Comparison of ENCODE assay signal across 16 cellular contexts in the genomic region with DNA sequence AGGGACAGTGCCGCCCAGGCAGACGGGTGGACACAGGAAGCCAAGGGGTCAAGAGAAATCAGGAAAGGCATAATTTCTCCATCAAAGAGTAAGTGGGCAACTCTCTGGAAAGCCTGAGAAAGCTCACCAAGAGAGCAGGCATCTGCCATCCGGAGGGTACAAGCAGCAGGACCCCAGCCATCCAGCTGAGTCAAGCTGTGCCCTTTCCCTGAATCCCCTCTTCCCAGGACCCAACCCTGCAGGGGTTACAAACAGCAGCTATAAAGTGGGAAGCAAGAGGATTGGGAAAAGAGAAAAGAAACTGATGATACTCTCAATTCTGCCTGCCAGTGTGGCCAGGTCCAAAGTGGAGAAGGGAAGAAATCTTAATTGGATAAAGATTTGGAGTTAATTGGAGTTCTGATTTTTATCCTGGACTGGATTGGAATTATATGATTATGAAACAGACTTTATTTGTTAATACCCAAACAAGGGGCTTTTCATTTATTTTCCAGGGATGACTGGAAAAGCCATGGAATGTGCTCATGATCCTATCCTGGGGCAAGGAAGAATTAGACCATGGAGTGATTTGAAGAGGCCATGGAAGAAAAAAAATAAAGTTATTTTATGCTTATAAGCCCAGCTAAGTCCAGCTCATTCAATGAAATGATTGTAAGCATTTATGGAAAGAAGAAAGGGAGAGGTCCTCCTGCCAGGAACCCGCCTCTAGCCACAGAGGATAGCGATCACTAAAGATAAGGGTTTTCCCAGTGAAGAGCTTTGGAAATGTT. TPM values are rescaled to one million over a fixed set of nuclear protein-coding genes. Genes with fewer than 3 reads are reported as not detected.
DNase-seq lines count a peak whose midpoint lies in the region; ATAC-seq and TF ChIP-seq lines count a peak whose summit lies in the region.
"Had no signal": no experiment of that assay in that cellular context is flagged by ENCODE, and none has a peak within 500 bp of the region (broad histone marks: within the 10 kb centered on the region; RNA-seq: fewer than 3 reads in every experiment).

No MANE protein-coding gene starts in this region.

- TF ChIP-seq CTCF in breast epithelium (IDR thresholded peaks at IDR 0.05) (no peak), MCF 10A (IDR thresholded peaks at IDR 0.05; ENCODE audit: unreplicated experiment) (no peak), neural progenitor cell (IDR thresholded peaks at IDR 0.05) (no peak), GM13977 (IDR thresholded peaks at IDR 0.05; ENCODE audit: extremely low read depth, insufficient read depth, missing control alignments) (no peak)

- ATAC-seq in GM19328 (IDR thresholded peaks at IDR 0.05; ENCODE audit: unreplicated experiment): no peak

- H3K36me3 ChIP-seq in breast epithelium: no peaks in the 10 kb centered on the region
- no peaks in the 10 kb centered on the region for H3K36me3 ChIP-seq in neural progenitor cell
- H3K36me3 ChIP-seq: BLaER1 had no signal

- CTCF ChIA-PET in MCF 10A (lab: Yijun Ruan, JAX): interaction anchor here (0.7 to 0.8 kb wide), 2 partner anchors 9 to 103 kb away, joined by 3 read pairs; no protein-coding TSS in a partner anchor

- no peaks in the 10 kb centered on the region for H3K9me3 ChIP-seq in breast epithelium
- H3K9me3 ChIP-seq in neural progenitor cell (ENCODE audit: low read depth): no peaks in the 10 kb centered on the region

- TF ChIP-seq POLR2A in breast epithelium (IDR thresholded peaks at IDR 0.05): no peak

- no peaks in the 10 kb centered on the region for H3K36me3 Mint-ChIP-seq in MCF 10A (ENCODE audit: insufficient read depth, unreplicated experiment)
- no peaks in the 10 kb centered on the region for H3K36me3 Mint-ChIP-seq in neural progenitor cell
- H3K36me3 Mint-ChIP-seq: CD14-positive monocyte had no signal

- intact Hi-C loops in breast epithelium (cut with DNase I; ENCODE audit: low total_unique reads): no loop called here
- intact Hi-C loops in MCF 10A (cut with micrococcal nuclease): no loop called here

- H3K27ac ChIP-seq in breast epithelium (peak overlapping the region; percentile 11 to 70), neural progenitor cell (no peak overlapping the region)
- H3K27ac ChIP-seq: BLaER1, HL-60 had no signal

- H3K4me2 ChIP-seq in neural progenitor cell: no peak overlapping the region
- H3K4me2 ChIP-seq: BLaER1 had no signal

- H3K4me3 Mint-ChIP-seq in MCF 10A (ENCODE audit: unreplicated experiment) (no peak overlapping the region), neural progenitor cell (no peak overlapping the region)
- H3K4me3 Mint-ChIP-seq: CD14-positive monocyte; CD4-positive, alpha-beta memory T cell; H9 had no signal

- in situ Hi-C loops in SK-MEL-5 (cut with HindIII; ENCODE audit: low pct_unique_long_range_greater_than_20kb, low sequenced_read_pairs): no loop called here
- in situ Hi-C loops in GM13977 (cut with MboI; ENCODE audit: low pct_unique_long_range_greater_than_20kb, low sequenced_read_pairs, unreplicated experiment): no loop called here

- H3K79me2 ChIP-seq in neural progenitor cell (ENCODE audit: low read depth): no peaks in the 10 kb centered on the region

- H3K27me3 ChIP-seq in breast epithelium: no peaks in the 10 kb centered on the region
- no peaks in the 10 kb centered on the region for H3K27me3 ChIP-seq in neural progenitor cell
- H3K27me3 ChIP-seq: BLaER1 had no signal

- H4K20me1 ChIP-seq in neural progenitor cell (ENCODE audit: low read depth): no peaks in the 10 kb centered on the region
- H4K20me1 ChIP-seq: BLaER1 had no signal

- no peak overlapping the region for H3K9ac ChIP-seq in neural progenitor cell
- H3K9ac ChIP-seq: BLaER1 had no signal

- POLR2A ChIA-PET in MCF 10A (lab: Yijun Ruan, JAX): no interaction called here

- H3K4me1 ChIP-seq in breast epithelium: no peaks in the 10 kb centered on the region
- H3K4me1 ChIP-seq in neural progenitor cell: peaks cover 5% of the 10 kb centered on the region
- H3K4me1 ChIP-seq: BLaER1 had no signal

- H3F3A ChIP-seq in neural progenitor cell (ENCODE audit: low read depth): no peaks in the 10 kb centered on the region

- no TSS peak for BruUV-seq in MCF 10A (replicated peaks; lab: Mats Ljungman, UMichigan)

- DNase-seq in breast epithelium (ENCODE audit: low spot score in 2 of 2) (no peak), MCF 10A (ENCODE audit: unreplicated experiment) (no peak), SK-MEL-5 (ENCODE audit: low read depth, low spot score) (peak; percentile 98), neural progenitor cell (ENCODE audit: low spot score) (no peak), SK-N-DZ (ENCODE audit: low spot score) (no peak), GM13977 (ENCODE audit: low spot score) (no peak)
- DNase-seq: 8988T; Calu3; CD4-positive, alpha-beta memory T cell; GF-D8; GOT3; H9 had no signal

- H3K4me1 Mint-ChIP-seq in MCF 10A (ENCODE audit: insufficient read depth, unreplicated experiment): no peaks in the 10 kb centered on the region
- no peaks in the 10 kb centered on the region for H3K4me1 Mint-ChIP-seq in neural progenitor cell
- H3K4me1 Mint-ChIP-seq: CD14-positive monocyte; CD4-positive, alpha-beta memory T cell had no signal

- H3K27me3 Mint-ChIP-seq in MCF 10A (ENCODE audit: insufficient read depth, unreplicated experiment) (no peaks in the 10 kb centered on the region), neural progenitor cell (ENCODE audit: insufficient read depth, low read depth) (peaks cover 2% of the 10 kb centered on the region)

- peak overlapping the region; percentile 36 for H2AFZ ChIP-seq in neural progenitor cell (replicated peaks)

- H3K9me3 Mint-ChIP-seq in MCF 10A (ENCODE audit: unreplicated experiment) (no peaks in the 10 kb centered on the region), neural progenitor cell (peaks cover 7% of the 10 kb centered on the region)

- H3K27ac Mint-ChIP-seq in MCF 10A (ENCODE audit: low read depth, unreplicated experiment) (no peak overlapping the region), neural progenitor cell (no peak overlapping the region)
- H3K27ac Mint-ChIP-seq: CD4-positive, alpha-beta memory T cell; H9 had no signal

- H3K4me3 ChIP-seq in breast epithelium: no peak overlapping the region
- no peak overlapping the region for H3K4me3 ChIP-seq in neural progenitor cell
- H3K4me3 ChIP-seq: BLaER1 had no signal

RNA-seq across cellular contexts. Expression of gene NHLRC1, which starts 34.9 kb away (rescaled TPM):
- total RNA-seq in breast epithelium (1 to 10 TPM; 2.0 to 3.2 (median 2.7) TPM), MCF 10A (2022) (not detected in 2 replicates), neural progenitor cell (ENCODE audit: low replicate concordance) (not detected in 2 replicates)
- 4.4 and 5.0 TPM in 2 replicates for total RNA-seq in SK-MEL-5 (2014; rRNA removed; shearing (Covaris generic))
- polyA plus RNA-seq in SK-MEL-5 (2015; cell fraction: cytosol; rRNA removed): 4.9 and 5.4 TPM in 2 replicates
- polyA plus RNA-seq in SK-MEL-5 (2015; cell fraction: nucleus; rRNA removed): 0.76 and 3.7 TPM in 2 replicates
- not detected in 2 replicates for polyA plus RNA-seq in SK-N-DZ (2014; cell fraction: cytosol; rRNA removed)
- polyA plus RNA-seq in SK-N-DZ (2014; cell fraction: nucleus; rRNA removed): not detected in 2 replicates
